ENCODE assay signal across 27 cellular contexts in the genomic region with DNA sequence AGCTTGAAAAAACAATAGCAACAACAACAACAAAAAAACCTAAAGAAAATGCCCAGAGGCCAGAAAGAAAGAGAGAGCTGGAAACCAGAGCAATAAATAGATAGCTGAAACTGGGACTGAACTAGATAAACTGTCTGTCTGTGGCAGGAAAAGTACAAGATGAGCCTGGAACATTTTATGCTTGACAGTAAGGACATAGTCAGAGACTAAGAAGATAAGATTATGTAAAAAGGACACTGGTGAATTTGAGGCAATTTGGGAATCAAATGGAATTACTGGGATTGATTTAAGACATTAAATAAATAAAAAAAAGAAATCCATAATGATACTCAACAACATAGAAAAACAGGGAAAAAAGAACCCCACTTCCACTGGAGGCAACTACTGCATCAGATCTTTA.
"Had no signal": no experiment of that assay in that cellular context is flagged by ENCODE, and none has a peak within 500 bp of the region (broad histone marks: within the 10 kb centered on the region; RNA-seq: fewer than 3 reads in every experiment).

No MANE protein-coding gene starts in this region.

- H3K9me3 ChIP-seq: colonic mucosa had no signal

- H3K4me3 ChIP-seq: ascending aorta, colonic mucosa, esophagus squamous epithelium, gastroesophageal sphincter had no signal

- H3K36me3 ChIP-seq: ascending aorta, colonic mucosa, esophagus squamous epithelium, gastroesophageal sphincter, WERI-Rb-1 had no signal

- H3K27ac Mint-ChIP-seq: activated B cell treated with CpG ODN at 0.5 μM for 24 hours; activated CD8-positive, alpha-beta T cell treated with anti-CD3 and anti-CD28 coated beads for 36 hours; activated naive CD4-positive, alpha-beta T cell treated with anti-CD3 and anti-CD28 coated beads, Interleukin-2, amount 50 U/mL, for 72 hours; activated naive CD8-positive, alpha-beta T cell treated with anti-CD3 and anti-CD28 coated beads, Interleukin-2, amount 10 ng/mL, durations not matched to agents 7 days and 5 days; activated T-helper 2 cell treated with anti-CD3 and anti-CD28 coated beads, Interferon-gamma antibody, Interleukin-2, Interleukin-4, amounts not matched to agents 10 μg/mL and 5 μg/mL and 100 μg/mL, durations not matched to agents 14 hours and 24 hours and 36 hours; T-helper 1 cell treated with Interleukin-12 subunit alpha and Interleukin-12 subunit beta and Interleukin-4 antibody, amounts not matched to agents 30 μg/mL and 1 μg/mL, for 36 hours; T-helper 2 cell treated with Interferon-gamma antibody and Interleukin-4, amounts not matched to agents 5 μg/mL and 100 μg/mL, for 36 hours had no signal

- H3K27me3 ChIP-seq: ascending aorta, colonic mucosa, esophagus squamous epithelium, gastroesophageal sphincter, heart right ventricle had no signal

- ATAC-seq: activated CD4-positive, CD25-positive, alpha-beta regulatory T cell treated with anti-CD3 and anti-CD28 coated beads, Interleukin-2, amount 50 U/mL, for 24 hours; activated CD8-positive, alpha-beta T cell treated with anti-CD3 and anti-CD28 coated beads for 36 hours; activated naive CD4-positive, alpha-beta T cell treated with anti-CD3 and anti-CD28 coated beads, Interleukin-2, amount 50 U/mL, for 72 hours; activated T-cell treated with anti-CD3 and anti-CD28 coated beads, Interleukin-2, amount 50 U/mL, for 4 hours; gastroesophageal sphincter; heart right ventricle; T-cell had no signal

- H3K4me1 ChIP-seq: colonic mucosa had no signal

- H3K4me3 Mint-ChIP-seq: activated B cell treated with CpG ODN at 0.5 μM for 24 hours; activated naive CD4-positive, alpha-beta T cell treated with anti-CD3 and anti-CD28 coated beads, Interleukin-2, amount 10 ng/mL, durations not matched to agents 7 days and 5 days; T-helper 1 cell treated with Interleukin-12 subunit alpha and Interleukin-12 subunit beta and Interleukin-4 antibody, amounts not matched to agents 30 μg/mL and 1 μg/mL, for 36 hours had no signal

- H3K27ac ChIP-seq: ascending aorta, colonic mucosa, epithelial cell of prostate, esophagus squamous epithelium, gastroesophageal sphincter, WERI-Rb-1 had no signal

- H3K27me3 Mint-ChIP-seq: activated CD8-positive, alpha-beta T cell treated with anti-CD3 and anti-CD28 coated beads for 36 hours; activated naive CD4-positive, alpha-beta T cell treated with anti-CD3 and anti-CD28 coated beads, Interleukin-2, amount 10 ng/mL, durations not matched to agents 7 days and 5 days; activated naive CD8-positive, alpha-beta T cell treated with anti-CD3 and anti-CD28 coated beads, Interleukin-2, amount 10 ng/mL, durations not matched to agents 7 days and 5 days had no signal

- DNase-seq: activated B cell treated with CpG ODN at 0.5 μM for 24 hours; activated CD4-positive, alpha-beta T cell treated with anti-CD3 and anti-CD28 coated beads, Interleukin-2, amount 50 U/mL, for 1 hour; activated CD4-positive, alpha-beta T cell treated with anti-CD3 and anti-CD28 coated beads, Interleukin-2, amount 50 U/mL, for 48 hours; activated CD8-positive, alpha-beta memory T cell treated with anti-CD3 and anti-CD28 coated beads for 24 hours; activated effector memory CD4-positive, alpha-beta T cell treated with anti-CD3 and anti-CD28 coated beads, Interleukin-2, amount 50 U/mL, for 16 hours; activated naive CD4-positive, alpha-beta T cell treated with anti-CD3 and anti-CD28 coated beads, Interleukin-2, amount 10 ng/mL, durations not matched to agents 7 days and 5 days; activated naive CD8-positive, alpha-beta T cell treated with anti-CD3 and anti-CD28 coated beads, Interleukin-2, amount 10 ng/mL, durations not matched to agents 7 days and 5 days; activated T-cell treated with anti-CD3 and anti-CD28 coated beads, Interleukin-2, amount 50 U/mL, for 4 hours; caudate nucleus; cerebellar nuclear complex; colonic mucosa; effector CD8-positive, alpha-beta T cell; esophagus squamous epithelium; foreskin melanocyte; heart right ventricle; T1000; WERI-Rb-1 had no signal
